Comparison of ENCODE assay signal across 9 cellular contexts in the genomic region with DNA sequence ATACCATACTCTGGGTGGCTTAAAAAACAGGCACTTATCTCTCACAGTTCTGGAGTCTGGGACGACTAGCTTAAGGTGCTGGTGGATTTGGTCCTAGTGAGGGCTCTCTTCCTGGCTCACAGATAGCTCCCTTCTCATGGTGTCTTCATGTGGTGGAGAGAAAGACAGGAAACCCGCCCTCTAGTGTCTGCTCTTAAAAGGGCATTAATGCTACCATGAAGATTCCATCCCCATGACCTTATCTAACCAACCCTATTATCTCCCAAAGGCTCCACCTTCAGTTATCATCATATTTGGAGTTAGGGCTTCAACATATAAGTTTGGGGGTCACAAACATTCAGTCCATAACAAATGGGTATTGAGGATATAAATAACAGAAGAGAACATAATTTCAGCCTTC.
DNase-seq lines count a peak whose midpoint lies in the region; ATAC-seq and TF ChIP-seq lines count a peak whose summit lies in the region.
"Had no signal": no experiment of that assay in that cellular context is flagged by ENCODE, and none has a peak within 500 bp of the region (broad histone marks: within the 10 kb centered on the region; RNA-seq: fewer than 3 reads in every experiment).

No MANE protein-coding gene starts in this region.

- peak; percentile 75 for TF ChIP-seq CTCF in BE2C (IDR thresholded peaks at IDR 0.05; ENCODE audit: low read depth, low read length)
- peak; percentile 53 for TF ChIP-seq CTCF in LNCaP clone FGC (IDR thresholded peaks at IDR 0.05; ENCODE audit: control insufficient read depth, extremely low read depth, insufficient read depth)
- peak; percentile 84 for TF ChIP-seq CTCF in endodermal cell (conservative IDR thresholded peaks at IDR 0.05)
- TF ChIP-seq CTCF in type B pancreatic cell (conservative IDR thresholded peaks at IDR 0.05) = peak; percentile 61

- H3K9me3 ChIP-seq in BE2C (no peaks in the 10 kb centered on the region), endodermal cell (ENCODE audit: control insufficient read depth, low read length) (no peaks in the 10 kb centered on the region)

- H3K4me3 Mint-ChIP-seq in endodermal cell (no peak overlapping the region), type B pancreatic cell (no peak overlapping the region)
- H3K4me3 Mint-ChIP-seq: activated naive CD8-positive, alpha-beta T cell treated with anti-CD3 and anti-CD28 coated beads, Interleukin-2, amount 10 ng/mL, durations not matched to agents 7 days and 5 days had no signal

- H3K9ac ChIP-seq in endodermal cell (ENCODE audit: extremely low read depth, low read length, poor library complexity, severe bottlenecking) = no peak overlapping the region

- H3K27me3 ChIP-seq in BE2C (no peaks in the 10 kb centered on the region), endodermal cell (ENCODE audit: control insufficient read depth, insufficient read depth, low read length, poor library complexity, severe bottlenecking) (no peaks in the 10 kb centered on the region)

- no peaks in the 10 kb centered on the region for H3K9me3 Mint-ChIP-seq in endodermal cell
- H3K9me3 Mint-ChIP-seq in type B pancreatic cell = no peaks in the 10 kb centered on the region
- H3K9me3 Mint-ChIP-seq: activated naive CD8-positive, alpha-beta T cell treated with anti-CD3 and anti-CD28 coated beads, Interleukin-2, amount 10 ng/mL, durations not matched to agents 7 days and 5 days had no signal

- H3K36me3 Mint-ChIP-seq in endodermal cell (ENCODE audit: low read depth) (no peaks in the 10 kb centered on the region), type B pancreatic cell (no peaks in the 10 kb centered on the region)
- H3K36me3 Mint-ChIP-seq: activated naive CD8-positive, alpha-beta T cell treated with anti-CD3 and anti-CD28 coated beads, Interleukin-2, amount 10 ng/mL, durations not matched to agents 7 days and 5 days had no signal

- no peaks in the 10 kb centered on the region; the same call in 1 of the 2 replicates for H3K4me1 ChIP-seq in BE2C
- no peaks in the 10 kb centered on the region for H3K4me1 ChIP-seq in endodermal cell (ENCODE audit: control insufficient read depth, insufficient read depth, low read length)

- H3K4me3 ChIP-seq in BE2C (ENCODE audit: low read depth, low read length) (no peak overlapping the region), LNCaP clone FGC (ENCODE audit: low read depth, low read length) (no peak overlapping the region), endodermal cell (ENCODE audit: low read length) (no peak overlapping the region)

- H3K27ac Mint-ChIP-seq in endodermal cell (no peak overlapping the region), type B pancreatic cell (no peak overlapping the region)
- H3K27ac Mint-ChIP-seq: activated naive CD8-positive, alpha-beta T cell treated with anti-CD3 and anti-CD28 coated beads, Interleukin-2, amount 10 ng/mL, durations not matched to agents 7 days and 5 days had no signal

- H3K27me3 Mint-ChIP-seq in endodermal cell (ENCODE audit: insufficient read depth) = no peaks in the 10 kb centered on the region
- H3K27me3 Mint-ChIP-seq in type B pancreatic cell = no peaks in the 10 kb centered on the region
- H3K27me3 Mint-ChIP-seq: activated naive CD8-positive, alpha-beta T cell treated with anti-CD3 and anti-CD28 coated beads, Interleukin-2, amount 10 ng/mL, durations not matched to agents 7 days and 5 days had no signal

- H3K4me1 Mint-ChIP-seq in endodermal cell = no peaks in the 10 kb centered on the region
- no peaks in the 10 kb centered on the region for H3K4me1 Mint-ChIP-seq in type B pancreatic cell (ENCODE audit: unreplicated experiment)
- H3K4me1 Mint-ChIP-seq: activated naive CD8-positive, alpha-beta T cell treated with anti-CD3 and anti-CD28 coated beads, Interleukin-2, amount 10 ng/mL, durations not matched to agents 7 days and 5 days had no signal

- ATAC-seq in GM21360 (IDR thresholded peaks at IDR 0.05; ENCODE audit: unreplicated experiment) (peak; percentile 85), HG03139 (IDR thresholded peaks at IDR 0.05; ENCODE audit: unreplicated experiment) (no peak)

- H3K27ac ChIP-seq in endodermal cell (ENCODE audit: low read depth, low read length) = no peak overlapping the region
- H3K27ac ChIP-seq in substantia nigra (ENCODE audit: low read depth, low read length, poor library complexity, severe bottlenecking) = no peak overlapping the region

- WGBS in endodermal cell (ENCODE audit: insufficient coverage in 1 of 2, insufficient read length in 1 of 2), 2 experiments = 35% methylated on average over 2 of the region's 2 CpGs; no CpG with 5 or more reads in 1 of the 2 experiments

- DNase-seq in BE2C (peak; percentile 36), LNCaP clone FGC (ENCODE audit: low read depth) (peak; percentile 8), endodermal cell (peak; percentile 75), type B pancreatic cell (ENCODE audit: extremely low spot score, unreplicated experiment) (no peak), substantia nigra (lab: John Stamatoyannopoulos, UW) (no peak)
- DNase-seq in stimulated activated naive CD4-positive, alpha-beta T cell treated with Interleukin-2 at 50 U/mL for 16 hours (lab: John Stamatoyannopoulos, UW) = no peak
- DNase-seq: activated naive CD8-positive, alpha-beta T cell treated with anti-CD3 and anti-CD28 coated beads, Interleukin-2, amount 10 ng/mL, durations not matched to agents 7 days and 5 days had no signal

- H3K36me3 ChIP-seq in BE2C (no peaks in the 10 kb centered on the region), endodermal cell (ENCODE audit: control insufficient read depth, insufficient read depth, low read length) (no peaks in the 10 kb centered on the region)

Comparison
In these comparisons a context has a peak if more than half of its experiments do, and no peak if none do; other contexts are left out.
1. DNase-seq: peak in BE2C (single experiment), LNCaP clone FGC (single experiment) and endodermal cell (single experiment); none in type B pancreatic cell (single experiment), substantia nigra (0 of 49) and stimulated activated naive CD4-positive, alpha-beta T cell treated with Interleukin-2 at 50 U/mL for 16 hours (single experiment).
2. Peak in every context shown above with its lines, with median percentiles within 50 percentile points of each other: CTCF ChIP-seq.